ENCODE assay signal across 10 cellular contexts in the genomic region with DNA sequence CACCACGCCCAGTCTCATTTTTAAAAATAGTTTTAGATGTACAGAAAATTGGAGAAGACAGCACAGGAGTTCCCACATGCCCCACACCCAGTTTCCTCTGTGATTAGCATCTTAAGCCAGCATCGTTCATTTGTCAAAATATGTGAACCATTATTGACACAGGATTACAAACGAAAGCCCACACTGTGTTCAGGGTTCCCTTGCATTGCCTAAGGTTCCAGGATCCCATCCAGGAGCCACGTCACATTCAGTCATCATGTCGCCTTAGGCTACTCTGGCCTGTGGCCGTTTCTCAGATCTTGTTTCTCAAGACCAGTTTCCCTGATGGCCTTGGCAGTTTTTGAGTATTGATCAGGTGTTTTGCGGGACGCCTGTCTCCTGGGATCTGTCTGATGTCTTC. TPM values are rescaled to one million over a fixed set of nuclear protein-coding genes. Genes with fewer than 3 reads are reported as not detected.
A peak's percentile ranks its signal among the peaks of the same experiment; 100 is the strongest.
DNase-seq lines count a peak whose midpoint lies in the region; ATAC-seq and TF ChIP-seq lines count a peak whose summit lies in the region.
"Had no signal": no experiment of that assay in that cellular context is flagged by ENCODE, and none has a peak within 500 bp of the region (broad histone marks: within the 10 kb centered on the region; RNA-seq: fewer than 3 reads in every experiment).

No MANE protein-coding gene starts in this region.

- peaks cover 39% of the 10 kb centered on the region for H3K4me1 Mint-ChIP-seq in activated naive CD8-positive, alpha-beta T cell (ENCODE audit: low read depth)
- peaks cover 30 to 32% of the 10 kb centered on the region in 2 donors for H3K4me1 Mint-ChIP-seq in immature natural killer cell
- H3K4me1 Mint-ChIP-seq in stimulated activated naive B cell treated with anti-CD40 and anti-IgM and Interleukin-4, amounts not matched to agents 10 μg/mL and 1 μg/mL and 100 μg/mL, for 72 hours: peaks cover 22 to 48% of the 10 kb centered on the region in 2 donors
- H3K4me1 Mint-ChIP-seq in WTC11: no peaks in the 10 kb centered on the region

- peaks cover 5 to 52% (median 35%) of the 10 kb centered on the region in 9 donors for H3K4me1 ChIP-seq in heart right ventricle

- H3K27ac ChIP-seq in heart right ventricle: peak overlapping the region in 9 of 10 donors; percentile 27 to 86 (median 52)

- no peak for ATAC-seq in heart right ventricle
- ATAC-seq in left ventricle myocardium superior: no peak
- no peak for ATAC-seq in stimulated activated naive B cell treated with anti-CD40 and anti-IgM and Interleukin-4, amounts not matched to agents 10 μg/mL and 1 μg/mL and 100 μg/mL, for 72 hours (replicated peaks)
- ATAC-seq in HG02610 (IDR thresholded peaks at IDR 0.05; ENCODE audit: unreplicated experiment): no peak
- ATAC-seq in WTC11: no peak
- ATAC-seq: HCT116 had no signal

- H3K27me3 Mint-ChIP-seq in activated naive CD8-positive, alpha-beta T cell: no peaks in the 10 kb centered on the region
- H3K27me3 Mint-ChIP-seq in immature natural killer cell (ENCODE audit: low read depth in 3 of 3) (peaks cover 5 to 9% (median 8%) of the 10 kb centered on the region in 3 donors), WTC11 (ENCODE audit: low read depth) (no peaks in the 10 kb centered on the region)
- no peaks in the 10 kb centered on the region for H3K27me3 Mint-ChIP-seq in stimulated activated naive B cell treated with anti-CD40 and anti-IgM and Interleukin-4, amounts not matched to agents 10 μg/mL and 1 μg/mL and 100 μg/mL, for 72 hours

- 82 to 93% methylated on average over 8 of the region's 8 CpGs for WGBS in heart right ventricle, 2 donors

- CTCF ChIA-PET in WTC11 (lab: Charles Lee): no interaction called here

- H3K36me3 Mint-ChIP-seq in activated naive CD8-positive, alpha-beta T cell: no peaks in the 10 kb centered on the region
- H3K36me3 Mint-ChIP-seq in immature natural killer cell: no peaks in the 10 kb centered on the region
- H3K36me3 Mint-ChIP-seq in stimulated activated naive B cell treated with anti-CD40 and anti-IgM and Interleukin-4, amounts not matched to agents 10 μg/mL and 1 μg/mL and 100 μg/mL, for 72 hours: peaks cover 0 to 5% of the 10 kb centered on the region in 2 donors
- H3K36me3 Mint-ChIP-seq in WTC11: no peaks in the 10 kb centered on the region; the same call in 1 of the 2 replicates

- intact Hi-C loops in heart right ventricle (cut with DNase I) (loop anchor here in 1 of 10 donors (5.0 kb wide), 1 partner anchor 50 kb away; no protein-coding TSS in a partner anchor), left ventricle myocardium superior (cut with micrococcal nuclease) (no loop called here)

- POLR2A ChIA-PET in WTC11 (lab: Charles Lee): no interaction called here

- TF ChIP-seq CTCF in heart right ventricle (IDR thresholded peaks at IDR 0.05): no peak
- no peak for TF ChIP-seq CTCF in WTC11 (IDR thresholded peaks at IDR 0.05)

- H3K9me3 ChIP-seq in heart right ventricle: no peaks in the 10 kb centered on the region
- H3K9me3 ChIP-seq: SK-N-SH had no signal

- no peaks in the 10 kb centered on the region for H3K27me3 ChIP-seq in heart right ventricle

- peak overlapping the region; percentile 85 for H3K27ac Mint-ChIP-seq in activated naive CD8-positive, alpha-beta T cell
- H3K27ac Mint-ChIP-seq in immature natural killer cell (peak overlapping the region; percentile 96 to 99 (median 98)), WTC11 (no peak overlapping the region)
- no peak overlapping the region for H3K27ac Mint-ChIP-seq in stimulated activated naive B cell treated with anti-CD40 and anti-IgM and Interleukin-4, amounts not matched to agents 10 μg/mL and 1 μg/mL and 100 μg/mL, for 72 hours

- no peak overlapping the region for H3K4me3 ChIP-seq in heart right ventricle

- H3K36me3 ChIP-seq in heart right ventricle: no peaks in the 10 kb centered on the region

- in situ Hi-C loops in ACHN (cut with HindIII; ENCODE audit: low pct_ligation_motif_present, low pct_unique_long_range_greater_than_20kb, low sequenced_read_pairs): no loop called here

- no peaks in the 10 kb centered on the region for H3K9me3 Mint-ChIP-seq in activated naive CD8-positive, alpha-beta T cell (ENCODE audit: low read depth)
- H3K9me3 Mint-ChIP-seq in immature natural killer cell (no peaks in the 10 kb centered on the region), WTC11 (no peaks in the 10 kb centered on the region)
- H3K9me3 Mint-ChIP-seq in stimulated activated naive B cell treated with anti-CD40 and anti-IgM and Interleukin-4, amounts not matched to agents 10 μg/mL and 1 μg/mL and 100 μg/mL, for 72 hours: no peaks in the 10 kb centered on the region

- no peak overlapping the region for H3K4me3 Mint-ChIP-seq in activated naive CD8-positive, alpha-beta T cell
- H3K4me3 Mint-ChIP-seq in immature natural killer cell: peak overlapping the region; percentile 54 to 87 (median 81)
- no peak overlapping the region for H3K4me3 Mint-ChIP-seq in stimulated activated naive B cell treated with anti-CD40 and anti-IgM and Interleukin-4, amounts not matched to agents 10 μg/mL and 1 μg/mL and 100 μg/mL, for 72 hours
- H3K4me3 Mint-ChIP-seq in WTC11: no peak overlapping the region

- DNase-seq in heart right ventricle: no peak
- no peak for DNase-seq in left ventricle myocardium superior
- no peak for DNase-seq in immature natural killer cell
- DNase-seq in stimulated activated naive B cell treated with anti-CD40 and anti-IgM and Interleukin-4, amounts not matched to agents 10 μg/mL and 1 μg/mL and 100 μg/mL, for 72 hours: no peak
- no peak for DNase-seq in ACHN
- no peak for DNase-seq in WTC11 (ENCODE audit: low spot score)
- DNase-seq: SK-N-SH had no signal

TF ChIP-seq in WTC11, 78 proteins besides CTCF, POLR2A, EP300 and RAD21:
- TF ChIP-seq CREM (CRISPR knock-in tag; IDR thresholded peaks at IDR 0.05): no peak
- TF ChIP-seq, protein P1, sequence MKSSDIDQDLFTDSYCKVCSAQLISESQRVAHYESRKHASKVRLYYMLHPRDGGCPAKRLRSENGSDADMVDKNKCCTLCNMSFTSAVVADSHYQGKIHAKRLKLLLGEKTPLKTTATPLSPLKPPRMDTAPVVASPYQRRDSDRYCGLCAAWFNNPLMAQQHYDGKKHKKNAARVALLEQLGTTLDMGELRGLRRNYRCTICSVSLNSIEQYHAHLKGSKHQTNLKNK (CRISPR knock-in tag; IDR thresholded peaks at IDR 0.05): no peak

RNA-seq across cellular contexts. Expression of a gene that starts 34.7 kb away (rescaled TPM):
- total RNA-seq in heart right ventricle (10 to 100 TPM in 8 of 10 donors, 1 to 10 TPM in 2; 8.0 to 55.4 (median 15.7) TPM), left ventricle myocardium superior (13.0 TPM), WTC11 (2021) (1.6 to 2.7 TPM (median 2.1 TPM) in 3 replicates)
- polyA plus RNA-seq in heart right ventricle (10 to 100 TPM; 11.9 to 15.3 TPM), immature natural killer cell (100 to 1,000 TPM; 162 to 269 (median 165) TPM)

Comparison
In these comparisons a context has a peak if more than half of its experiments do, and no peak if none do; other contexts are left out.
1. H3K27ac Mint-ChIP-seq: peak in activated naive CD8-positive, alpha-beta T cell (single experiment) and immature natural killer cell (6 of 6); none in stimulated activated naive B cell treated with anti-CD40 and anti-IgM and Interleukin-4, amounts not matched to agents 10 μg/mL and 1 μg/mL and 100 μg/mL, for 72 hours (single experiment) and WTC11 (single experiment).
2. H3K4me3 Mint-ChIP-seq: peak in immature natural killer cell (5 of 5); none in activated naive CD8-positive, alpha-beta T cell (single experiment), stimulated activated naive B cell treated with anti-CD40 and anti-IgM and Interleukin-4, amounts not matched to agents 10 μg/mL and 1 μg/mL and 100 μg/mL, for 72 hours (0 of 2) and WTC11 (single experiment).